1 cellular context compared by ENCODE assay signal in genomic region chr9:128689293-128689770, GRCh38.
A peak's percentile ranks its signal among the peaks of the same experiment; 100 is the strongest.
TF ChIP-seq lines count a peak whose summit lies in the region.

No MANE protein-coding gene starts in this region.

TF ChIP-seq in GM12878, 131 proteins besides CTCF, POLR2A, EP300 and RAD21:
- no peak for TF ChIP-seq RAD51 (IDR thresholded peaks at IDR 0.05)
- TF ChIP-seq YY1 (IDR thresholded peaks at IDR 0.05; ENCODE audit: low read depth, low read length) = peak; percentile 61
- no peak for TF ChIP-seq RCOR1 (conservative IDR thresholded peaks at IDR 0.05; ENCODE audit: low read depth, low read length)
- TF ChIP-seq TCF12 (IDR thresholded peaks at IDR 0.05; ENCODE audit: low read depth, low read length) = no peak
- TF ChIP-seq MTA3 (IDR thresholded peaks at IDR 0.05; ENCODE audit: borderline replicate concordance, low read length) = no peak
- 0 out of 2 replicates have a peak, but pooled peaks have one; percentile 32 for TF ChIP-seq SMARCA5 (IDR thresholded peaks at IDR 0.05)
- no peak for TF ChIP-seq SMAD5 (IDR thresholded peaks at IDR 0.05; ENCODE audit: low read depth)
- TF ChIP-seq NR2F1 (conservative IDR thresholded peaks at IDR 0.05) = 0 out of 2 replicates have a peak, but pooled peaks have one; percentile 16
- TF ChIP-seq KAT2A (conservative IDR thresholded peaks at IDR 0.05; ENCODE audit: control insufficient read depth, low read depth, low read length) = no peak
- no peak for TF ChIP-seq SUZ12 (IDR thresholded peaks at IDR 0.05; ENCODE audit: unreplicated experiment)
- TF ChIP-seq MXI1 (IDR thresholded peaks at IDR 0.05; ENCODE audit: low read depth, low read length) = 0 out of 2 replicates have a peak, but pooled peaks have one; percentile 4
- TF ChIP-seq NFXL1 (IDR thresholded peaks at IDR 0.05; ENCODE audit: borderline replicate concordance) = 0 out of 2 replicates have a peak, but pooled peaks have one; percentile 77
- peak; percentile 71 for TF ChIP-seq LARP7 (IDR thresholded peaks at IDR 0.05)
- TF ChIP-seq FOXK2 (IDR thresholded peaks at IDR 0.05) = no peak
- TF ChIP-seq IKZF1 (conservative IDR thresholded peaks at IDR 0.05) = peak; percentile 26; the same call in 1 of the 2 replicates
- peak; percentile 59; the same call in 1 of the 2 replicates for TF ChIP-seq ZSCAN29 (IDR thresholded peaks at IDR 0.05)
- TF ChIP-seq NKRF (conservative IDR thresholded peaks at IDR 0.05) = peak; percentile 66; the same call in 1 of the 2 replicates
- TF ChIP-seq TCF7 (IDR thresholded peaks at IDR 0.05; ENCODE audit: borderline replicate concordance) = no peak
- 0 out of 2 replicates have a peak, but pooled peaks have one; percentile 17 for TF ChIP-seq POLR2AphosphoS5 (IDR thresholded peaks at IDR 0.05; ENCODE audit: low read length)
